In genomic region chr5:177469061-177469628, GRCh38 we compare ENCODE assay signal across 10 cellular contexts. TPM values are rescaled to one million over a fixed set of nuclear protein-coding genes. Genes with fewer than 3 reads are reported as not detected.
DNase-seq lines count a peak whose midpoint lies in the region; TF ChIP-seq lines count a peak whose summit lies in the region.
"Had no signal": no experiment of that assay in that cellular context is flagged by ENCODE, and none has a peak within 500 bp of the region (broad histone marks: within the 10 kb centered on the region; RNA-seq: fewer than 3 reads in every experiment).

No MANE protein-coding gene starts in this region.

- H3K36me3 Mint-ChIP-seq in type B pancreatic cell = peaks cover 31% of the 10 kb centered on the region

- TF ChIP-seq CTCF in brain microvascular endothelial cell (IDR thresholded peaks at IDR 0.05; ENCODE audit: low read depth, low read length, missing control alignments) = no peak
- no peak for TF ChIP-seq CTCF in type B pancreatic cell (conservative IDR thresholded peaks at IDR 0.05)

- H3K27me3 Mint-ChIP-seq in type B pancreatic cell = no peaks in the 10 kb centered on the region

- no peaks in the 10 kb centered on the region for H3K27me3 ChIP-seq in brain microvascular endothelial cell (replicated peaks)

- H3K4me3 ChIP-seq in brain microvascular endothelial cell (ENCODE audit: low read depth, low read length) = no peak overlapping the region

- peaks cover 59% of the 10 kb centered on the region for H3K36me3 ChIP-seq in brain microvascular endothelial cell (replicated peaks)

- DNase-seq in NCI-H146 (lab: John Stamatoyannopoulos, UW) (peak; percentile 17), NCI-H146 treated with DMSO at 0.1 percent for 48 hours (lab: John Stamatoyannopoulos, UW; ENCODE audit: unreplicated experiment) (no peak), brain microvascular endothelial cell (peak; percentile 17), iPS-NIHi11 (ENCODE audit: low spot score) (peak; percentile 65), type B pancreatic cell (ENCODE audit: extremely low spot score, unreplicated experiment) (no peak), hepatic stellate cell (ENCODE audit: low spot score) (no peak), Kasumi-1 (lab: John Stamatoyannopoulos, UW) (no peak), ureter (ENCODE audit: low spot score) (no peak)
- DNase-seq: effector CD8-positive, alpha-beta T cell; NCI-H2107 had no signal

- H3K27ac ChIP-seq in brain microvascular endothelial cell = no peak overlapping the region

- peak overlapping the region; percentile 90 for H3K27ac Mint-ChIP-seq in type B pancreatic cell

- peaks cover 20% of the 10 kb centered on the region for H3K4me1 Mint-ChIP-seq in type B pancreatic cell (ENCODE audit: unreplicated experiment)

- in situ Hi-C loops in brain microvascular endothelial cell (cut with HindIII; ENCODE audit: low pct_ligation_motif_present, low sequenced_read_pairs) = no loop called here

- H3K4me3 Mint-ChIP-seq in type B pancreatic cell = peak overlapping the region; percentile 74

- H3K9me3 Mint-ChIP-seq in type B pancreatic cell = no peaks in the 10 kb centered on the region

RNA-seq across cellular contexts. Expression of gene DBN1, which starts 4.3 kb away (rescaled TPM):
- total RNA-seq in type B pancreatic cell (ENCODE audit: low replicate concordance) = 200 and 269 TPM in 2 replicates
- total RNA-seq in ureter = 41.5 TPM

RNA-seq across cellular contexts. Expression of gene PRR7, which starts 22.5 kb away (rescaled TPM):
- total RNA-seq in type B pancreatic cell (ENCODE audit: low replicate concordance) = 5.9 and 8.8 TPM in 2 replicates
- total RNA-seq in ureter = 2.6 TPM

RNA-seq across cellular contexts. Expression of gene PDLIM7, which starts 28.3 kb away (rescaled TPM):
- total RNA-seq in type B pancreatic cell (ENCODE audit: low replicate concordance) (66.5 and 187 TPM in 2 replicates), ureter (218 TPM)

RNA-seq across cellular contexts. Expression of gene DOK3, which starts 40.5 kb away (rescaled TPM):
- total RNA-seq in type B pancreatic cell (ENCODE audit: low replicate concordance) (6.2 and 6.9 TPM in 2 replicates), ureter (7.9 TPM)

RNA-seq across cellular contexts. Expression of gene GRK6, which starts 42.7 kb away (rescaled TPM):
- total RNA-seq in type B pancreatic cell (ENCODE audit: low replicate concordance) (46.1 and 47.3 TPM in 2 replicates), ureter (30.8 TPM)

Comparison
In these comparisons a context has a peak if more than half of its experiments do, and no peak if none do; other contexts are left out.
1. DNase-seq: peak in NCI-H146 (single experiment), brain microvascular endothelial cell (single experiment) and iPS-NIHi11 (single experiment); none in NCI-H146 treated with DMSO at 0.1 percent for 48 hours (single experiment), type B pancreatic cell (single experiment), hepatic stellate cell (single experiment), Kasumi-1 (0 of 2) and ureter (single experiment).